21 cellular contexts compared by ENCODE assay signal in genomic region chr14:96368534-96368933, GRCh38. TPM values are rescaled to one million over a fixed set of nuclear protein-coding genes. Genes with fewer than 3 reads are reported as not detected.
DNase-seq lines count a peak whose midpoint lies in the region; ATAC-seq and TF ChIP-seq lines count a peak whose summit lies in the region.
"Had no signal": no experiment of that assay in that cellular context is flagged by ENCODE, and none has a peak within 500 bp of the region (broad histone marks: within the 10 kb centered on the region; RNA-seq: fewer than 3 reads in every experiment).

No MANE protein-coding gene starts in this region.

- TF ChIP-seq RAD21 in SK-N-SH (IDR thresholded peaks at IDR 0.05; ENCODE audit: low read length): no peak

- H3K4me1 Mint-ChIP-seq in WTC11: peaks cover 23% of the 10 kb centered on the region

- peaks cover 14% of the 10 kb centered on the region for H3K79me1 ChIP-seq in mesendoderm (ENCODE audit: low read length)

- H3K4me3 ChIP-seq in Loucy (ENCODE audit: low read length, poor library complexity, severe bottlenecking): no peak overlapping the region
- no peak overlapping the region for H3K4me3 ChIP-seq in mesendoderm (ENCODE audit: low read length)
- no peak overlapping the region for H3K4me3 ChIP-seq in SK-N-SH (ENCODE audit: low read depth in 2 of 2, low read length in 1 of 2)
- H3K4me3 ChIP-seq: BLaER1, SK-N-MC had no signal

- H3K9ac ChIP-seq in Loucy (ENCODE audit: low read depth, low read length, poor library complexity, severe bottlenecking) (no peak overlapping the region), mesendoderm (ENCODE audit: low read length) (no peak overlapping the region), SK-N-SH (no peak overlapping the region)
- H3K9ac ChIP-seq: BLaER1 had no signal

- no peak overlapping the region; the same call in 1 of the 2 replicates for H3K4me3 Mint-ChIP-seq in WTC11
- H3K4me3 Mint-ChIP-seq: CD8-positive, alpha-beta T cell; IgD-negative memory B cell had no signal

- H3F3A ChIP-seq in Loucy (ENCODE audit: low read depth) (no peaks in the 10 kb centered on the region), SK-N-SH (replicated peaks; ENCODE audit: insufficient read depth) (no peaks in the 10 kb centered on the region)

- CTCF ChIA-PET in WTC11 (lab: Charles Lee) (no interaction called here), SK-N-SH (lab: Yijun Ruan, JAX) (interaction anchor here (1.0 kb wide), 1 partner anchor 11 kb away, joined by 4 read pairs; no protein-coding TSS in a partner anchor)

- H3K27ac Mint-ChIP-seq in WTC11: peak overlapping the region; percentile 83
- H3K27ac Mint-ChIP-seq: CD8-positive, alpha-beta T cell had no signal

- H3K27ac ChIP-seq in mesendoderm (ENCODE audit: low read depth, low read length) (no peak overlapping the region), SK-N-SH (ENCODE audit: low read depth in 2 of 2, low read length in 1 of 2) (no peak overlapping the region)
- H3K27ac ChIP-seq: BLaER1, SK-N-MC had no signal

- no peak overlapping the region for H3K56ac ChIP-seq in mesendoderm (ENCODE audit: low read length)

- POLR2A ChIA-PET in WTC11 (lab: Charles Lee): interaction anchor here (0.7 kb wide), 1 partner anchor 1011 kb away, joined by 4 read pairs; no protein-coding TSS in a partner anchor
- POLR2A ChIA-PET in SK-N-SH (lab: Yijun Ruan, JAX): no interaction called here

- H4K5ac ChIP-seq in mesendoderm (ENCODE audit: low read length): no peak overlapping the region

- no peaks in the 10 kb centered on the region for H3K27me3 ChIP-seq in Loucy (ENCODE audit: insufficient read depth, low read length, poor library complexity, severe bottlenecking)
- no peaks in the 10 kb centered on the region for H3K27me3 ChIP-seq in mesendoderm (ENCODE audit: insufficient read depth, low read length, poor library complexity)
- H3K27me3 ChIP-seq in SK-N-SH (ENCODE audit: insufficient read depth): no peaks in the 10 kb centered on the region
- H3K27me3 ChIP-seq: BLaER1 had no signal

- ATAC-seq in WTC11 (peak; percentile 35), HG02588 (IDR thresholded peaks at IDR 0.05; ENCODE audit: unreplicated experiment) (no peak), HG03378 (IDR thresholded peaks at IDR 0.05; ENCODE audit: unreplicated experiment) (no peak)
- ATAC-seq: CD8-positive, alpha-beta T cell had no signal

- TF ChIP-seq CTCF in Loucy (conservative IDR thresholded peaks at IDR 0.05; ENCODE audit: low read length) (no peak), WTC11 (IDR thresholded peaks at IDR 0.05) (no peak), SK-N-SH (IDR thresholded peaks at IDR 0.05) (no peak)

- H3K18ac ChIP-seq in mesendoderm (ENCODE audit: low read length): no peak overlapping the region

- H3K4ac ChIP-seq in mesendoderm (ENCODE audit: low read depth, low read length): no peak overlapping the region

- no peak overlapping the region for H2BK15ac ChIP-seq in mesendoderm (replicated peaks; ENCODE audit: low read depth)

- no peak overlapping the region for H2BK5ac ChIP-seq in mesendoderm (ENCODE audit: low read length)

- no peaks in the 10 kb centered on the region for H3K36me3 ChIP-seq in Loucy (ENCODE audit: insufficient read depth, low read length)
- no peaks in the 10 kb centered on the region for H3K36me3 ChIP-seq in mesendoderm (ENCODE audit: control insufficient read depth, insufficient read depth, low read length)
- no peaks in the 10 kb centered on the region for H3K36me3 ChIP-seq in SK-N-SH (replicated peaks in 1 of 2; ENCODE audit: control insufficient read depth in 1 of 2, insufficient read depth in 2 of 2, low read length in 1 of 2)

- H3K9me3 Mint-ChIP-seq in WTC11: peaks cover 12% of the 10 kb centered on the region
- H3K9me3 Mint-ChIP-seq: CD8-positive, alpha-beta T cell; IgD-negative memory B cell had no signal

- H3K79me2 ChIP-seq in Loucy (ENCODE audit: insufficient read depth, low read length): peaks cover 81% of the 10 kb centered on the region
- H3K79me2 ChIP-seq in mesendoderm (ENCODE audit: control insufficient read depth, insufficient read depth, low read length): peaks cover 37% of the 10 kb centered on the region
- peaks cover 87% of the 10 kb centered on the region for H3K79me2 ChIP-seq in SK-N-SH (ENCODE audit: insufficient read depth)

- H3K4me1 ChIP-seq in Loucy (ENCODE audit: insufficient read depth, low read length, poor library complexity, severe bottlenecking) (peaks cover 30% of the 10 kb centered on the region), mesendoderm (ENCODE audit: control insufficient read depth, low read depth, low read length) (no peaks in the 10 kb centered on the region), SK-N-SH (ENCODE audit: control insufficient read depth in 1 of 2, insufficient read depth in 2 of 2, low read depth in 1 of 2, low read length in 1 of 2) (peaks cover 0 to 18% of the 10 kb centered on the region in 2 experiments; a peak in 2 of 4 replicates)

- no peaks in the 10 kb centered on the region for H3K9me2 ChIP-seq in Loucy (replicated peaks; ENCODE audit: low read depth, low read length)
- H3K9me2 ChIP-seq in SK-N-SH: no peaks in the 10 kb centered on the region

- H2AFZ ChIP-seq in Loucy (ENCODE audit: low read length) (no peak overlapping the region), SK-N-SH (ENCODE audit: low read depth) (no peak overlapping the region)

- no peaks in the 10 kb centered on the region for H3K27me3 Mint-ChIP-seq in WTC11 (ENCODE audit: low read depth)
- H3K27me3 Mint-ChIP-seq: IgD-negative memory B cell had no signal

- no peak overlapping the region for H2AK5ac ChIP-seq in mesendoderm (ENCODE audit: low read length)

- no peak for TF ChIP-seq EP300 in SK-N-SH (IDR thresholded peaks at IDR 0.05; ENCODE audit: borderline replicate concordance in 1 of 2, low read depth in 1 of 2, low read length in 1 of 2)

- H3K4me2 ChIP-seq in Loucy (ENCODE audit: low read depth, low read length, poor library complexity, severe bottlenecking) (peak overlapping the region; percentile 32), mesendoderm (ENCODE audit: low read length) (no peak overlapping the region), SK-N-SH (no peak overlapping the region)
- H3K4me2 ChIP-seq: BLaER1 had no signal

- H4K20me1 ChIP-seq in Loucy (ENCODE audit: insufficient read depth, low read length, poor library complexity, severe bottlenecking): peaks cover 43% of the 10 kb centered on the region
- peaks cover 8% of the 10 kb centered on the region for H4K20me1 ChIP-seq in SK-N-SH (ENCODE audit: insufficient read depth)

- peaks cover 17% of the 10 kb centered on the region for H3K36me3 Mint-ChIP-seq in WTC11

- no peak overlapping the region for H3K23ac ChIP-seq in mesendoderm (ENCODE audit: low read length)

- H4K8ac ChIP-seq in mesendoderm (ENCODE audit: low read depth, low read length): no peak overlapping the region

- H3K9me3 ChIP-seq in Loucy (ENCODE audit: insufficient read depth, low read depth, low read length): no peaks in the 10 kb centered on the region
- no peaks in the 10 kb centered on the region for H3K9me3 ChIP-seq in SK-N-SH

- no peak overlapping the region for H2BK120ac ChIP-seq in mesendoderm (ENCODE audit: low read depth, low read length)

- peak; percentile 23 for DNase-seq in ELF-1 (ENCODE audit: low read depth, low spot score)
- DNase-seq in WTC11 (ENCODE audit: low spot score): no peak
- peak; percentile 29 for DNase-seq in mesendoderm
- no peak for DNase-seq in SK-N-SH
- no peak for DNase-seq in NCI-H1930 (lab: John Stamatoyannopoulos, UW)
- DNase-seq: Calu3; CD8-positive, alpha-beta T cell; DMS53; EL; NCI-H1105 treated with DMSO at 0.1 percent for 48 hours; NCI-H1694; NCI-H2107; NCI-H510A; NCI-H748 treated with DMSO at 0.1 percent for 48 hours; SHP77 had no signal

- no CpG with 5 or more reads among the region's 1 CpG for WGBS in mesendoderm (ENCODE audit: extremely low coverage, insufficient coverage, low lambda C conversion rate)
- 97% methylated on average over 1 of the region's 1 CpG for WGBS in SK-N-SH (ENCODE audit: low lambda C conversion rate)

TF ChIP-seq in WTC11, 78 proteins besides CTCF, POLR2A, EP300 and RAD21 (continues in another document):
- TF ChIP-seq, protein P1, sequence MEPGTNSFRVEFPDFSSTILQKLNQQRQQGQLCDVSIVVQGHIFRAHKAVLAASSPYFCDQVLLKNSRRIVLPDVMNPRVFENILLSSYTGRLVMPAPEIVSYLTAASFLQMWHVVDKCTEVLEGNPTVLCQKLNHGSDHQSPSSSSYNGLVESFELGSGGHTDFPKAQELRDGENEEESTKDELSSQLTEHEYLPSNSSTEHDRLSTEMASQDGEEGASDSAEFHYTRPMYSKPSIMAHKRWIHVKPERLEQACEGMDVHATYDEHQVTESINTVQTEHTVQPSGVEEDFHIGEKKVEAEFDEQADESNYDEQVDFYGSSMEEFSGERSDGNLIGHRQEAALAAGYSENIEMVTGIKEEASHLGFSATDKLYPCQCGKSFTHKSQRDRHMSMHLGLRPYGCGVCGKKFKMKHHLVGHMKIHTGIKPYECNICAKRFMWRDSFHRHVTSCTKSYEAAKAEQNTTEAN (CRISPR knock-in tag; IDR thresholded peaks at IDR 0.05): no peak

RNA-seq across cellular contexts. Expression of gene GSKIP, which starts 5.2 kb away (rescaled TPM):
- 41.4 to 43.9 TPM (median 43.0 TPM) in 3 replicates for total RNA-seq in WTC11 (2021)
- 24.4 TPM for polyA plus RNA-seq in mesendoderm (2013, experiment 1 of 2)
- polyA plus RNA-seq in mesendoderm (2013, experiment 2 of 2): 25.2 TPM
- polyA plus RNA-seq in SK-N-SH (2012; rRNA removed): 13.6 and 18.2 TPM in 2 replicates
- polyA plus RNA-seq in SK-N-SH (2012; cell fraction: cytosol; rRNA removed): 27.1 and 28.5 TPM in 2 replicates
- 3.3 and 9.6 TPM in 2 replicates for polyA plus RNA-seq in SK-N-SH (2012; cell fraction: nucleus; rRNA removed)

RNA-seq across cellular contexts. Expression of gene ATG2B, which starts 5.4 kb away (rescaled TPM):
- 10.0 to 10.3 TPM (median 10.3 TPM) in 3 replicates for total RNA-seq in WTC11 (2021)
- polyA plus RNA-seq in mesendoderm (2013, experiment 1 of 2): 4.8 TPM
- polyA plus RNA-seq in mesendoderm (2013, experiment 2 of 2): 4.3 TPM
- polyA plus RNA-seq in SK-N-SH (2012; rRNA removed): 5.8 and 7.5 TPM in 2 replicates
- 4.6 and 5.8 TPM in 2 replicates for polyA plus RNA-seq in SK-N-SH (2012; cell fraction: cytosol; rRNA removed)
- polyA plus RNA-seq in SK-N-SH (2012; cell fraction: nucleus; rRNA removed): 12.6 and 20.0 TPM in 2 replicates

RNA-seq across cellular contexts. Expression of gene AK7, which starts 23.4 kb away (rescaled TPM):
- 6.4 to 8.4 TPM (median 6.6 TPM) in 3 replicates for total RNA-seq in WTC11 (2021)
- 1.2 TPM for polyA plus RNA-seq in mesendoderm (2013, experiment 1 of 2)
- 1.2 TPM for polyA plus RNA-seq in mesendoderm (2013, experiment 2 of 2)
- polyA plus RNA-seq in SK-N-SH (2012; rRNA removed): 2.1 and 2.3 TPM in 2 replicates
- 1.6 and 2.1 TPM in 2 replicates for polyA plus RNA-seq in SK-N-SH (2012; cell fraction: cytosol; rRNA removed)
- polyA plus RNA-seq in SK-N-SH (2012; cell fraction: nucleus; rRNA removed): 1.2 and 1.9 TPM in 2 replicates
- total RNA-seq: CD8-positive, alpha-beta T cell had no signal
- polyA plus RNA-seq: IgD-negative memory B cell had no signal

Comparison
In these comparisons a context has a peak if more than half of its experiments do, and no peak if none do; other contexts are left out.
1. DNase-seq: peak in ELF-1 (single experiment) and mesendoderm (single experiment); none in WTC11 (single experiment), SK-N-SH (single experiment) and NCI-H1930 (0 of 2).